Comparison of ENCODE assay signal across 16 cellular contexts in genomic region chr6:169653691-169654090, GRCh38. TPM values are rescaled to one million over a fixed set of nuclear protein-coding genes. Genes with fewer than 3 reads are reported as not detected.
DNase-seq lines count a peak whose midpoint lies in the region; ATAC-seq and TF ChIP-seq lines count a peak whose summit lies in the region.
"Had no signal": no experiment of that assay in that cellular context is flagged by ENCODE, and none has a peak within 500 bp of the region (broad histone marks: within the 10 kb centered on the region; RNA-seq: fewer than 3 reads in every experiment).

No MANE protein-coding gene starts in this region.

- no peaks in the 10 kb centered on the region for H3K9me3 ChIP-seq in suprapubic skin
- H3K9me3 ChIP-seq: right atrium auricular region had no signal

- H3K36me3 ChIP-seq in suprapubic skin: peaks cover 11% of the 10 kb centered on the region
- H3K36me3 ChIP-seq: right atrium auricular region had no signal

- H3K27me3 ChIP-seq in suprapubic skin: no peaks in the 10 kb centered on the region
- H3K27me3 ChIP-seq: right atrium auricular region had no signal

- TF ChIP-seq POLR2A in suprapubic skin (IDR thresholded peaks at IDR 0.05): no peak

- H3K4me1 ChIP-seq in suprapubic skin: peaks cover 12% of the 10 kb centered on the region
- H3K4me1 ChIP-seq: right atrium auricular region had no signal

- H3K4me3 Mint-ChIP-seq in brain: peak overlapping the region in 2 of 5 experiments; percentile 82 to 86
- H3K4me3 Mint-ChIP-seq in naive thymus-derived CD8-positive, alpha-beta T cell: peak overlapping the region in 7 of 10 donors; percentile 11 to 95 (median 92)

- peaks cover 25% of the 10 kb centered on the region for H3K4me1 Mint-ChIP-seq in brain
- peaks cover 8 to 15% (median 12%) of the 10 kb centered on the region in 4 donors for H3K4me1 Mint-ChIP-seq in naive thymus-derived CD8-positive, alpha-beta T cell

- ATAC-seq in naive thymus-derived CD8-positive, alpha-beta T cell: no peak

- H3K9me3 Mint-ChIP-seq in brain: peaks cover 0 to 3% (median 0%) of the 10 kb centered on the region in 5 experiments
- H3K9me3 Mint-ChIP-seq in naive thymus-derived CD8-positive, alpha-beta T cell: no peaks in the 10 kb centered on the region
- H3K9me3 Mint-ChIP-seq: stimulated activated naive CD8-positive, alpha-beta T cell treated with anti-CD3 and anti-CD28 coated beads, Interleukin-15, amount 100 ng/mL, for 72 hours had no signal

- TF ChIP-seq CTCF in LNCaP clone FGC (IDR thresholded peaks at IDR 0.05; ENCODE audit: control insufficient read depth, extremely low read depth, insufficient read depth) (no peak), brain (conservative IDR thresholded peaks at IDR 0.05) (no peak), suprapubic skin (IDR thresholded peaks at IDR 0.05) (no peak)

- TF ChIP-seq EP300 in suprapubic skin (IDR thresholded peaks at IDR 0.05): no peak

- H3K27me3 Mint-ChIP-seq in brain: no peaks in the 10 kb centered on the region
- H3K27me3 Mint-ChIP-seq in naive thymus-derived CD8-positive, alpha-beta T cell: no peaks in the 10 kb centered on the region
- H3K27me3 Mint-ChIP-seq: stimulated activated naive CD8-positive, alpha-beta T cell treated with anti-CD3 and anti-CD28 coated beads, Interleukin-15, amount 100 ng/mL, for 72 hours had no signal

- H3K27ac ChIP-seq in suprapubic skin: peak overlapping the region; percentile 87

- H3K27ac Mint-ChIP-seq in brain: peak overlapping the region; percentile 32 to 92 (median 84)
- peak overlapping the region in 8 of 10 donors; percentile 35 to 95 (median 92) for H3K27ac Mint-ChIP-seq in naive thymus-derived CD8-positive, alpha-beta T cell

- DNase-seq in LNCaP clone FGC (ENCODE audit: low read depth) (no peak), suprapubic skin (ENCODE audit: low spot score in 2 of 2) (no peak), NOMO-1 (lab: John Stamatoyannopoulos, UW; ENCODE audit: unreplicated experiment in 2 of 2) (no peak), NCI-H524 (lab: John Stamatoyannopoulos, UW) (no peak), NK-92 (lab: John Stamatoyannopoulos, UW; ENCODE audit: unreplicated experiment) (no peak)
- no peak for DNase-seq in naive thymus-derived CD8-positive, alpha-beta T cell
- DNase-seq: activated effector memory CD4-positive, alpha-beta T cell treated with Interleukin-2 at 50 U/mL for 16 hours; central memory CD4-positive, alpha-beta T cell; COR-L47; HCEC 1CT; NCI-H1048; NCI-H446; RPMI8226; stimulated activated naive CD8-positive, alpha-beta T cell treated with anti-CD3 and anti-CD28 coated beads, Interleukin-15, amount 100 ng/mL, for 72 hours had no signal

- peaks cover 37% of the 10 kb centered on the region for H3K36me3 Mint-ChIP-seq in brain
- H3K36me3 Mint-ChIP-seq in naive thymus-derived CD8-positive, alpha-beta T cell: peaks cover 0 to 20% (median 5%) of the 10 kb centered on the region in 3 donors

- 85% methylated on average over 6 of the region's 6 CpGs for WGBS in suprapubic skin

- H3K4me3 ChIP-seq in LNCaP clone FGC (ENCODE audit: low read depth, low read length) (peak overlapping the region; percentile 66; the same call in 1 of the 2 replicates), suprapubic skin (peak overlapping the region; percentile 52)

- POLR2A ChIA-PET in naive thymus-derived CD8-positive, alpha-beta T cell (lab: Charles Lee): interaction anchor here (1.5 kb wide), 1 partner anchor 900 kb away, joined by 4 read pairs; the partner anchor contains the start of gene TBP

RNA-seq across cellular contexts. Expression of gene WDR27, which starts 48.1 kb away (rescaled TPM):
- polyA plus RNA-seq in brain (ENCODE audit: insufficient read depth, low read depth, low replicate concordance): 3.0 TPM
- total RNA-seq in naive thymus-derived CD8-positive, alpha-beta T cell: 10 to 100 TPM; 74.1 to 80.9 TPM
- 1 to 10 TPM; 3.7 to 7.3 (median 6.4) TPM for polyA plus RNA-seq in naive thymus-derived CD8-positive, alpha-beta T cell
- 10 to 100 TPM; 17.3 to 59.4 (median 26.6) TPM for total RNA-seq in suprapubic skin

RNA-seq across cellular contexts. Expression of gene C6orf120, which starts 48.2 kb away (rescaled TPM):
- 4.4 TPM for polyA plus RNA-seq in brain (ENCODE audit: insufficient read depth, low read depth, low replicate concordance)
- 10 to 100 TPM; 30.7 to 30.8 TPM for total RNA-seq in naive thymus-derived CD8-positive, alpha-beta T cell
- 10 to 100 TPM in 1 of 3 donors, 1 to 10 TPM in 2; 7.9 to 10.1 (median 8.1) TPM for polyA plus RNA-seq in naive thymus-derived CD8-positive, alpha-beta T cell
- 10 to 100 TPM; 19.4 to 23.1 (median 20.1) TPM for total RNA-seq in suprapubic skin
